18 cellular contexts compared by ENCODE assay signal in genomic region chr2:26276488-26276887, GRCh38.
"Had no signal": no experiment of that assay in that cellular context is flagged by ENCODE, and none has a peak within 500 bp of the region (broad histone marks: within the 10 kb centered on the region; RNA-seq: fewer than 3 reads in every experiment).

No MANE protein-coding gene starts in this region.

- H3K4me1 ChIP-seq: colonic mucosa had no signal

- H3K36me3 ChIP-seq: prostate gland had no signal

- H3K9me3 ChIP-seq: colonic mucosa, esophagus muscularis mucosa, prostate gland, right atrium auricular region, vagina had no signal

- DNase-seq: colonic mucosa; effector CD8-positive, alpha-beta T cell; endodermal cell; foreskin melanocyte; kidney; naive thymus-derived CD8-positive, alpha-beta T cell; nephron progenitor cell; nucleus accumbens; stimulated activated CD4-positive, alpha-beta T cell treated with anti-CD3 and anti-CD28 coated beads, Interleukin-4, amount 100 ng/mL, for 4 hours; stimulated activated naive B cell treated with anti-CD40 and anti-IgM and Interleukin-4, amounts not matched to agents 10 μg/mL and 1 μg/mL and 100 μg/mL, for 72 hours; trophoblast cell had no signal

- H3K27ac ChIP-seq: colonic mucosa, epithelial cell of prostate, prostate gland, vagina had no signal

- H3K27me3 ChIP-seq: colonic mucosa, esophagus muscularis mucosa, right atrium auricular region, vagina had no signal

- H3K4me3 ChIP-seq: colonic mucosa, esophagus muscularis mucosa, prostate gland, right atrium auricular region, vagina had no signal

- ATAC-seq: left lobe of liver; naive thymus-derived CD8-positive, alpha-beta T cell; sciatic nerve; stimulated activated naive B cell treated with anti-CD40 and anti-IgM and Interleukin-4, amounts not matched to agents 10 μg/mL and 1 μg/mL and 100 μg/mL, for 72 hours had no signal
